8 cellular contexts compared by ENCODE assay signal in genomic region chr10:26860026-26860541, GRCh38. TPM values are rescaled to one million over a fixed set of nuclear protein-coding genes. Genes with fewer than 3 reads are reported as not detected.
DNase-seq lines count a peak whose midpoint lies in the region; ATAC-seq and TF ChIP-seq lines count a peak whose summit lies in the region.

No MANE protein-coding gene starts in this region.

- H3K79me2 ChIP-seq in OCI-LY1 (ENCODE audit: insufficient read depth, low read length) (peaks cover 52% of the 10 kb centered on the region), fibroblast of lung (ENCODE audit: control insufficient read depth, insufficient read depth, low read length) (peaks cover 48% of the 10 kb centered on the region)

- H3K9ac ChIP-seq in OCI-LY1 (ENCODE audit: low read length) (peak overlapping the region; percentile 90), fibroblast of lung (ENCODE audit: insufficient read depth, low read length) (peak overlapping the region; percentile 83)

- H3K27me3 Mint-ChIP-seq in activated T-cell treated with anti-CD3 and anti-CD28 coated beads, Interleukin-2, amount 50 U/mL, for 4 hours (ENCODE audit: low read depth) = no peaks in the 10 kb centered on the region
- H3K27me3 Mint-ChIP-seq in nephron (ENCODE audit: low read depth) = peaks cover 4% of the 10 kb centered on the region

- peaks cover 2% of the 10 kb centered on the region for H3K36me3 Mint-ChIP-seq in activated T-cell treated with anti-CD3 and anti-CD28 coated beads, Interleukin-2, amount 50 U/mL, for 4 hours (ENCODE audit: insufficient read depth)
- H3K36me3 Mint-ChIP-seq in nephron (ENCODE audit: low read depth) = no peaks in the 10 kb centered on the region

- H3K4me2 ChIP-seq in OCI-LY1 (ENCODE audit: low read length) (peak overlapping the region; percentile 81), fibroblast of lung (ENCODE audit: extremely low read depth, insufficient read depth, low read length) (peak overlapping the region; percentile 86)

- H3K4me3 Mint-ChIP-seq in activated T-cell treated with anti-CD3 and anti-CD28 coated beads, Interleukin-2, amount 50 U/mL, for 4 hours = peak overlapping the region; percentile 99
- peak overlapping the region; percentile 97 to 98 (median 97) for H3K4me3 Mint-ChIP-seq in nephron

- H3F3A ChIP-seq in OCI-LY1 (ENCODE audit: insufficient read depth, low read length) = 0 out of 2 replicates have a peak, but pooled peaks cover 4% of the 10 kb centered on the region

- peak; percentile 20 for ATAC-seq in HG02938 (IDR thresholded peaks at IDR 0.05; ENCODE audit: unreplicated experiment)
- peak; percentile 20 for ATAC-seq in activated T-cell treated with anti-CD3 and anti-CD28 coated beads, Interleukin-2, amount 50 U/mL, for 4 hours

- H3K9me3 ChIP-seq in OCI-LY1 (ENCODE audit: low read length) (no peaks in the 10 kb centered on the region), fibroblast of lung (ENCODE audit: control insufficient read depth, insufficient read depth, low read depth, low read length) (no peaks in the 10 kb centered on the region)

- peak in 2 of 3 experiments; percentile 52 to 59 for DNase-seq in NCI-H1417 (lab: John Stamatoyannopoulos, UW)
- DNase-seq in NCI-H1417 treated with DMSO at 0.1 percent for 48 hours (lab: John Stamatoyannopoulos, UW) = no peak
- DNase-seq in activated T-cell treated with anti-CD3 and anti-CD28 coated beads, Interleukin-2, amount 50 U/mL, for 4 hours = peak; percentile 42
- DNase-seq in fibroblast of lung (ENCODE audit: low read depth in 2 of 2) = peak; percentile 73 to 79
- peak; percentile 28 to 68 (median 56) for DNase-seq in stimulated activated naive CD4-positive, alpha-beta T cell (lab: John Stamatoyannopoulos, UW)

- peak overlapping the region; percentile 93 to 99 (median 94) for H3K27ac Mint-ChIP-seq in nephron

- no peak for TF ChIP-seq CTCF in OCI-LY1 (IDR thresholded peaks at IDR 0.05; ENCODE audit: low read length)
- TF ChIP-seq CTCF in fibroblast of lung (conservative IDR thresholded peaks at IDR 0.05 in 1 of 2, IDR thresholded peaks at IDR 0.05 in 1 of 2; ENCODE audit: low read depth in 1 of 2, low read length in 2 of 2) = no peak
- TF ChIP-seq CTCF in nephron (IDR thresholded peaks at IDR 0.05; ENCODE audit: unreplicated experiment in 3 of 3) = no peak

- H3K9me3 Mint-ChIP-seq in activated T-cell treated with anti-CD3 and anti-CD28 coated beads, Interleukin-2, amount 50 U/mL, for 4 hours = no peaks in the 10 kb centered on the region
- H3K9me3 Mint-ChIP-seq in nephron = no peaks in the 10 kb centered on the region

- H3K27ac ChIP-seq in OCI-LY1 (ENCODE audit: low read depth, low read length, poor library complexity, severe bottlenecking) (peak overlapping the region; percentile 88), fibroblast of lung (ENCODE audit: insufficient read depth, low read length) (peak overlapping the region; percentile 75)

- H3K27me3 ChIP-seq in OCI-LY1 (ENCODE audit: insufficient read depth, low read length) (no peaks in the 10 kb centered on the region), fibroblast of lung (ENCODE audit: control insufficient read depth, insufficient read depth, low read length) (peaks cover 3% of the 10 kb centered on the region)

- peaks cover 33% of the 10 kb centered on the region for H3K4me1 Mint-ChIP-seq in activated T-cell treated with anti-CD3 and anti-CD28 coated beads, Interleukin-2, amount 50 U/mL, for 4 hours (ENCODE audit: low read depth)
- peaks cover 16% of the 10 kb centered on the region for H3K4me1 Mint-ChIP-seq in nephron

- no peak overlapping the region for H2AFZ ChIP-seq in OCI-LY1 (ENCODE audit: low read length)
- H2AFZ ChIP-seq in fibroblast of lung (ENCODE audit: low read length) = peak overlapping the region; percentile 93

- H3K36me3 ChIP-seq in OCI-LY1 (ENCODE audit: insufficient read depth, low read length) = peaks cover 5% of the 10 kb centered on the region; the same call in 1 of the 2 replicates
- H3K36me3 ChIP-seq in fibroblast of lung (ENCODE audit: control insufficient read depth, insufficient read depth, low read length) = no peaks in the 10 kb centered on the region

- no peaks in the 10 kb centered on the region for H3K9me2 ChIP-seq in OCI-LY1 (ENCODE audit: low read depth, low read length)

- H3K4me3 ChIP-seq in OCI-LY1 (ENCODE audit: low read depth, low read length, poor library complexity, severe bottlenecking) (peak overlapping the region; percentile 83), fibroblast of lung (replicated peaks in 1 of 4; ENCODE audit: control extremely low read depth in 1 of 4, insufficient read depth in 1 of 4, low read depth in 3 of 4, low read length in 4 of 4) (peak overlapping the region; percentile 78 to 96 (median 84))

- no peaks in the 10 kb centered on the region for H4K20me1 ChIP-seq in OCI-LY1 (ENCODE audit: insufficient read depth, low read length)
- peaks cover 2% of the 10 kb centered on the region for H4K20me1 ChIP-seq in fibroblast of lung (ENCODE audit: control insufficient read depth, extremely low read depth, insufficient read depth, low read length)

- H3K4me1 ChIP-seq in OCI-LY1 (ENCODE audit: insufficient read depth, low read length, severe bottlenecking) = peaks cover 40% of the 10 kb centered on the region
- H3K4me1 ChIP-seq in fibroblast of lung (ENCODE audit: control insufficient read depth, extremely low read depth, insufficient read depth, low read length) = no peaks in the 10 kb centered on the region

RNA-seq across cellular contexts. Expression of gene ABI1, which starts 0.7 kb away (rescaled TPM):
- 10 to 100 TPM; 36.0 to 40.6 (median 39.1) TPM for total RNA-seq in activated T-cell treated with anti-CD3 and anti-CD28 coated beads, Interleukin-2, amount 50 U/mL, for 4 hours
- 20.5 and 29.4 TPM in 2 replicates for total RNA-seq in fibroblast of lung
- polyA plus RNA-seq in fibroblast of lung = 69.7 and 74.3 TPM in 2 replicates
- polyA plus RNA-seq in fibroblast of lung (2012) = 37.0 and 39.9 TPM in 2 replicates
- 18.0 and 21.0 TPM in 2 replicates for polyA minus RNA-seq in fibroblast of lung (ENCODE audit: low replicate concordance)
